ENCODE assay signal across 15 cellular contexts in genomic region chr2:20170646-20171250, GRCh38.
"Had no signal": no experiment of that assay in that cellular context is flagged by ENCODE, and none has a peak within 500 bp of the region (broad histone marks: within the 10 kb centered on the region; RNA-seq: fewer than 3 reads in every experiment).

No MANE protein-coding gene starts in this region.

- H3K27me3 ChIP-seq: cardiac muscle cell, gastrocnemius medialis, testis, upper lobe of left lung had no signal

- ATAC-seq: activated CD8-positive, alpha-beta memory T cell treated with anti-CD3 and anti-CD28 coated beads, Interleukin-2, amount 10 ng/mL, durations not matched to agents 7 days and 5 days; esophagus mucosa; gastrocnemius medialis; stimulated activated naive CD8-positive, alpha-beta T cell treated with anti-CD3 and anti-CD28 coated beads, Interleukin-15, amount 100 ng/mL, for 72 hours had no signal

- H3K9me3 ChIP-seq: gastrocnemius medialis, heart right ventricle, testis, upper lobe of left lung had no signal

- H3K36me3 ChIP-seq: cardiac muscle cell, gastrocnemius medialis, heart right ventricle, upper lobe of left lung had no signal

- H3K27ac ChIP-seq: cardiac muscle cell, gastrocnemius medialis, heart right ventricle, testis had no signal

- H3K4me1 ChIP-seq: gastrocnemius medialis, heart right ventricle, testis had no signal

- H3K4me3 ChIP-seq: cardiac muscle cell, gastrocnemius medialis, heart right ventricle, testis, upper lobe of left lung had no signal

- DNase-seq: activated CD4-positive, alpha-beta memory T cell treated with anti-CD3 and anti-CD28 coated beads for 36 hours; activated CD8-positive, alpha-beta memory T cell treated with anti-CD3 and anti-CD28 coated beads, Interleukin-2, amount 10 ng/mL, durations not matched to agents 7 days and 5 days; activated naive CD8-positive, alpha-beta T cell treated with anti-CD3 and anti-CD28 coated beads for 36 hours; amygdala; gastrocnemius medialis; heart right ventricle; midbrain; nucleus accumbens; stimulated activated CD4-positive, alpha-beta T cell treated with anti-CD3 and anti-CD28 coated beads, Interleukin-2, amount 100 ng/mL, for 48 hours; stimulated activated naive CD8-positive, alpha-beta T cell treated with anti-CD3 and anti-CD28 coated beads, Interleukin-15, amount 100 ng/mL, for 72 hours; T-helper 2 cell; testis; upper lobe of left lung had no signal
